ENCODE assay signal across 8 cellular contexts in the genomic region with DNA sequence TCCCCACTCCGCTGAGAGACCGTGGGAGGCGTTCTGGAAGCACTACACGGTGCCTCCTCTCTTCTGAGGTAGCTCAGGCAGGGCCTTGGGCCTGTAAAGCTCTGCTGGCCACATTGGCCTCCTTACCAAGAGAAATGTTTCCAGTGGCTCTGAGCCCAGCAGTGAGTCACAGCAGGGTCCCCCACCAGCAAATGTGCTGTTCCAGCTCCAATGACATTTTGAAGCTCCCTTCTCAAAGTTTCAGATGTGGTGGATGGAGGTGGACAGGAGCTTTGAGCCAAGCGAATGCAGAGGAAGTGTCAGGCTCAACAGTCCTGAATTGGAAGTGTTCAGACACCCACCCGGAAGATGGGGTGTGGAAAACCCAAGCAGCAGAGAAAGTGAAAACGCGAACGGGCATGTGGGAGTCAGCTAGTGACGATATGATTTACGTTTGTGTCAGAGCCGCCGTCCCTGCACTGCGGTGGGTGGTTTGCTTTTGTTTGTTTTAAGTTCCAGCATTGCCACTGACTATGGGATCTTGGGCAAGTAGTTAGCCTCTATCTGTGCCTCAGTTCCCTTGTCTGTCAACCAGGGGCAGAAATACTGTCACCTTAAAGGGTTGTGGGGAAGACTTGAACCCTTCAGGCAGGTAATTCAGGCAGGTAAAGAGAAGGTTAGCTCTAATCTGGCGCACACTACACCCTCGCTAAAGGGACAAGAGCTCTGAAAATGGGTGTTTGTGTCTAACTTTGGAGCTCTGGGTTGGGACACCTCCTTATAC. TPM values are rescaled to one million over a fixed set of nuclear protein-coding genes. Genes with fewer than 3 reads are reported as not detected.
DNase-seq lines count a peak whose midpoint lies in the region; ATAC-seq and TF ChIP-seq lines count a peak whose summit lies in the region.

No MANE protein-coding gene starts in this region.

- no TSS peak for BruUV-seq in A673 (replicated peaks; lab: Mats Ljungman, UMichigan)

- H3K27me3 ChIP-seq in A673 (replicated peaks; ENCODE audit: insufficient read depth, low read depth, low read length, poor library complexity): no peaks in the 10 kb centered on the region

- peaks cover 25% of the 10 kb centered on the region for H3K4me1 ChIP-seq in A673 (ENCODE audit: insufficient read depth, low read length, poor library complexity, severe bottlenecking)

- DNase-seq in Daoy (ENCODE audit: low read depth) (peak; percentile 87), A673 (ENCODE audit: low spot score) (no peak), NCI-H2227 treated with DMSO at 0.1 percent for 48 hours (lab: John Stamatoyannopoulos, UW) (no peak)
- DNase-seq in activated CD4-positive, alpha-beta T cell treated with anti-CD3 and anti-CD28 coated beads, Interleukin-2, amount 50 U/mL, for 1 hour: peak; percentile 46
- peak; percentile 17 for DNase-seq in effector CD4-positive, alpha-beta T cell
- DNase-seq in stimulated activated CD8-positive, alpha-beta memory T cell treated with anti-CD3 and anti-CD28 coated beads, Interleukin-12 subunit alpha, Interleukin-12 subunit beta, amount 100 ng/mL, for 1 hour (ENCODE audit: low read depth): peak; percentile 30

- CTCF ChIA-PET in A673 (lab: Charles Lee): no interaction called here

- H3K4me3 ChIP-seq in A673 (ENCODE audit: low read depth, low read length, poor library complexity, severe bottlenecking): no peak overlapping the region

- peak; percentile 47 for ATAC-seq in HG02610 (IDR thresholded peaks at IDR 0.05; ENCODE audit: unreplicated experiment)
- no peak for ATAC-seq in HG03571 (IDR thresholded peaks at IDR 0.05; ENCODE audit: unreplicated experiment)

- POLR2A ChIA-PET in A673 (lab: Charles Lee; ENCODE audit: low non-redundant PET): no interaction called here

- no peak for TF ChIP-seq CTCF in A673 (conservative IDR thresholded peaks at IDR 0.05; ENCODE audit: low read depth, low read length)

- intact Hi-C loops in A673 (cut with micrococcal nuclease; ENCODE audit: unreplicated experiment): no loop called here

- H3K9me3 ChIP-seq in A673 (ENCODE audit: low read depth, low read length, poor library complexity, severe bottlenecking): no peaks in the 10 kb centered on the region

- H3K36me3 ChIP-seq in A673 (ENCODE audit: insufficient read depth, low read length, poor library complexity, severe bottlenecking): no peaks in the 10 kb centered on the region

- H3K27ac ChIP-seq in A673 (ENCODE audit: low read depth, low read length, poor library complexity, severe bottlenecking): no peak overlapping the region

RNA-seq across cellular contexts. Expression of gene C5orf15, which starts 38.2 kb away (rescaled TPM):
- 62.3 and 66.9 TPM in 2 replicates for total RNA-seq in Daoy (2014; rRNA removed; shearing (Covaris generic))
- total RNA-seq in A673 (2021): 40.8 and 41.5 TPM in 2 replicates

Comparison
In these comparisons a context has a peak if more than half of its experiments do, and no peak if none do; other contexts are left out.
1. DNase-seq: peak in Daoy (single experiment), activated CD4-positive, alpha-beta T cell treated with anti-CD3 and anti-CD28 coated beads, Interleukin-2, amount 50 U/mL, for 1 hour (single experiment), effector CD4-positive, alpha-beta T cell (single experiment) and stimulated activated CD8-positive, alpha-beta memory T cell treated with anti-CD3 and anti-CD28 coated beads, Interleukin-12 subunit alpha, Interleukin-12 subunit beta, amount 100 ng/mL, for 1 hour (single experiment); none in A673 (single experiment) and NCI-H2227 treated with DMSO at 0.1 percent for 48 hours (single experiment).